ENCODE assay signal across 8 cellular contexts in genomic region chr1:146036990-146037646, GRCh38. TPM values are rescaled to one million over a fixed set of nuclear protein-coding genes. Genes with fewer than 3 reads are reported as not detected.
DNase-seq lines count a peak whose midpoint lies in the region; ATAC-seq and TF ChIP-seq lines count a peak whose summit lies in the region.

No MANE protein-coding gene starts in this region.

- H3K4me3 ChIP-seq in NB4 (ENCODE audit: low read depth, low read length): peak overlapping the region; percentile 75

- peak; percentile 24 for ATAC-seq in GM21360 (IDR thresholded peaks at IDR 0.05; ENCODE audit: unreplicated experiment)
- peak; percentile 75 for ATAC-seq in Right ventricle myocardium superior (ENCODE audit: poor library complexity)

- H3K9me3 Mint-ChIP-seq in activated naive CD8-positive, alpha-beta T cell (ENCODE audit: low read depth): no peaks in the 10 kb centered on the region
- H3K9me3 Mint-ChIP-seq in type B pancreatic cell: no peaks in the 10 kb centered on the region

- H3K4me3 Mint-ChIP-seq in activated naive CD8-positive, alpha-beta T cell: peak overlapping the region; percentile 98
- peak overlapping the region; percentile 89 for H3K4me3 Mint-ChIP-seq in type B pancreatic cell

- no peaks in the 10 kb centered on the region for H3K27me3 Mint-ChIP-seq in activated naive CD8-positive, alpha-beta T cell
- peaks cover 30% of the 10 kb centered on the region for H3K27me3 Mint-ChIP-seq in type B pancreatic cell

- peak overlapping the region; percentile 98 for H3K27ac Mint-ChIP-seq in activated naive CD8-positive, alpha-beta T cell
- peak overlapping the region; percentile 99 for H3K27ac Mint-ChIP-seq in type B pancreatic cell

- no peak for TF ChIP-seq CTCF in NB4 (IDR thresholded peaks at IDR 0.05; ENCODE audit: low read depth, low read length)
- no peak for TF ChIP-seq CTCF in type B pancreatic cell (conservative IDR thresholded peaks at IDR 0.05)

- no peaks in the 10 kb centered on the region for H3K36me3 Mint-ChIP-seq in activated naive CD8-positive, alpha-beta T cell
- peaks cover 11% of the 10 kb centered on the region for H3K36me3 Mint-ChIP-seq in type B pancreatic cell

- H3K4me1 Mint-ChIP-seq in activated naive CD8-positive, alpha-beta T cell (ENCODE audit: low read depth): peaks cover 41% of the 10 kb centered on the region
- peaks cover 29% of the 10 kb centered on the region for H3K4me1 Mint-ChIP-seq in type B pancreatic cell (ENCODE audit: unreplicated experiment)

- DNase-seq in Ammon's horn (ENCODE audit: low spot score) (peak; percentile 88), NB4 (ENCODE audit: low read depth) (peak; percentile 87), SKM-1 (lab: John Stamatoyannopoulos, UW; ENCODE audit: unreplicated experiment) (peak; percentile 80), Right ventricle myocardium superior (peak; percentile 85), pons (ENCODE audit: low spot score) (peak; percentile 98), type B pancreatic cell (ENCODE audit: extremely low spot score, unreplicated experiment) (peak; percentile 84)

- TF ChIP-seq POLR2A in NB4 (IDR thresholded peaks at IDR 0.05; ENCODE audit: extremely low read depth, insufficient read length): no peak

- intact Hi-C loops in Right ventricle myocardium superior (cut with DNase I): no loop called here

RNA-seq across cellular contexts. Expression of gene HJV, which starts 15.6 kb away (rescaled TPM):
- total RNA-seq in Right ventricle myocardium superior (88.1 TPM), type B pancreatic cell (ENCODE audit: low replicate concordance) (not detected in 2 replicates)

RNA-seq across cellular contexts. Expression of gene TXNIP, which starts 40.7 kb away (rescaled TPM):
- total RNA-seq in Right ventricle myocardium superior (980 TPM), type B pancreatic cell (ENCODE audit: low replicate concordance) (88.8 and 96.7 TPM in 2 replicates)

Comparison
In these comparisons a context has a peak if more than half of its experiments do, and no peak if none do; other contexts are left out.
1. Peak in every context shown above with its lines: DNase-seq, ATAC-seq and H3K4me3 ChIP-seq.
2. RNA of gene HJV, which starts 15.6 kb away (total RNA-seq): 88.1 TPM in Right ventricle myocardium superior (single experiment); not detected in type B pancreatic cell; every median in the first group is over 10 times any median in the second.
3. RNA of gene TXNIP, which starts 40.7 kb away (total RNA-seq): 980 TPM in Right ventricle myocardium superior (single experiment); 88.8 to 96.7 TPM in type B pancreatic cell; every median in the first group is over 10 times any median in the second.